In genomic region chrX:6279277-6279909, GRCh38 we compare ENCODE assay signal across 1 cellular context.
TF ChIP-seq lines count a peak whose summit lies in the region.

No MANE protein-coding gene starts in this region.

TF ChIP-seq in H1, 55 proteins besides CTCF, POLR2A, EP300 and RAD21:
- TF ChIP-seq CEBPB (IDR thresholded peaks at IDR 0.05; ENCODE audit: low read depth, low read length), result no peak
- no peak for TF ChIP-seq BCL11A (IDR thresholded peaks at IDR 0.05; ENCODE audit: low read depth in 2 of 2, low read length in 2 of 2)
- no peak for TF ChIP-seq FOSL1 (IDR thresholded peaks at IDR 0.05; ENCODE audit: insufficient read depth, low read depth, low read length)
- no peak for TF ChIP-seq GABPA (IDR thresholded peaks at IDR 0.05; ENCODE audit: borderline replicate concordance, insufficient read depth, low read length)
- TF ChIP-seq EGR1 (IDR thresholded peaks at IDR 0.05; ENCODE audit: borderline replicate concordance, low read depth, low read length), result no peak
- no peak for TF ChIP-seq CHD1 (IDR thresholded peaks at IDR 0.05; ENCODE audit: low read depth, low read length)
- no peak for TF ChIP-seq JUN (IDR thresholded peaks at IDR 0.05; ENCODE audit: low read depth, low read length)
